ENCODE assay signal across 1 cellular context in the genomic region with DNA sequence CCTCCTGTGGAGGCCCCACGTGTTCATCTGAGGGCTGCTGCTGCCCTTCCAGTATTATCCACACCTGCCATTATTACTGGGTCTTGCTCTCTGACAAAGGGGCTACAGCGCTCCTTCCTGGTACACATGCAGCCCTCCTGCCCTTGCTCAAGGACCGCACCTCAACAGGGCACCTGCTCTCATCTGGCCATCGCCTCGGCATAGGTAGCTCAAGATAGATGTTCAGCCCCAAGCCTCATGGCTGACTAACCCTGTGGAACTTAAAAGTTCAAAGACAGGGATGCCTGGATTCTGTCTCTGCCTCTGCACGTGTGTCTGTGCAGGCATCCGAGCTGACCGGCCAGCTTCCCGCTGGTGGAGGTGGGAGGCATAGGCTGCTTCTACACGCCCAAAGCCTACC.
TF ChIP-seq lines count a peak whose summit lies in the region.

No MANE protein-coding gene starts in this region.

TF ChIP-seq in GM23338, 12 proteins besides CTCF, POLR2A, EP300 and RAD21 (continued from another document):
- TF ChIP-seq, protein P1, sequence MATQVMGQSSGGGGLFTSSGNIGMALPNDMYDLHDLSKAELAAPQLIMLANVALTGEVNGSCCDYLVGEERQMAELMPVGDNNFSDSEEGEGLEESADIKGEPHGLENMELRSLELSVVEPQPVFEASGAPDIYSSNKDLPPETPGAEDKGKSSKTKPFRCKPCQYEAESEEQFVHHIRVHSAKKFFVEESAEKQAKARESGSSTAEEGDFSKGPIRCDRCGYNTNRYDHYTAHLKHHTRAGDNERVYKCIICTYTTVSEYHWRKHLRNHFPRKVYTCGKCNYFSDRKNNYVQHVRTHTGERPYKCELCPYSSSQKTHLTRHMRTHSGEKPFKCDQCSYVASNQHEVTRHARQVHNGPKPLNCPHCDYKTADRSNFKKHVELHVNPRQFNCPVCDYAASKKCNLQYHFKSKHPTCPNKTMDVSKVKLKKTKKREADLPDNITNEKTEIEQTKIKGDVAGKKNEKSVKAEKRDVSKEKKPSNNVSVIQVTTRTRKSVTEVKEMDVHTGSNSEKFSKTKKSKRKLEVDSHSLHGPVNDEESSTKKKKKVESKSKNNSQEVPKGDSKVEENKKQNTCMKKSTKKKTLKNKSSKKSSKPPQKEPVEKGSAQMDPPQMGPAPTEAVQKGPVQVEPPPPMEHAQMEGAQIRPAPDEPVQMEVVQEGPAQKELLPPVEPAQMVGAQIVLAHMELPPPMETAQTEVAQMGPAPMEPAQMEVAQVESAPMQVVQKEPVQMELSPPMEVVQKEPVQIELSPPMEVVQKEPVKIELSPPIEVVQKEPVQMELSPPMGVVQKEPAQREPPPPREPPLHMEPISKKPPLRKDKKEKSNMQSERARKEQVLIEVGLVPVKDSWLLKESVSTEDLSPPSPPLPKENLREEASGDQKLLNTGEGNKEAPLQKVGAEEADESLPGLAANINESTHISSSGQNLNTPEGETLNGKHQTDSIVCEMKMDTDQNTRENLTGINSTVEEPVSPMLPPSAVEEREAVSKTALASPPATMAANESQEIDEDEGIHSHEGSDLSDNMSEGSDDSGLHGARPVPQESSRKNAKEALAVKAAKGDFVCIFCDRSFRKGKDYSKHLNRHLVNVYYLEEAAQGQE (IDR thresholded peaks at IDR 0.05; ENCODE audit: unreplicated experiment) = no peak
- TF ChIP-seq, protein P2, sequence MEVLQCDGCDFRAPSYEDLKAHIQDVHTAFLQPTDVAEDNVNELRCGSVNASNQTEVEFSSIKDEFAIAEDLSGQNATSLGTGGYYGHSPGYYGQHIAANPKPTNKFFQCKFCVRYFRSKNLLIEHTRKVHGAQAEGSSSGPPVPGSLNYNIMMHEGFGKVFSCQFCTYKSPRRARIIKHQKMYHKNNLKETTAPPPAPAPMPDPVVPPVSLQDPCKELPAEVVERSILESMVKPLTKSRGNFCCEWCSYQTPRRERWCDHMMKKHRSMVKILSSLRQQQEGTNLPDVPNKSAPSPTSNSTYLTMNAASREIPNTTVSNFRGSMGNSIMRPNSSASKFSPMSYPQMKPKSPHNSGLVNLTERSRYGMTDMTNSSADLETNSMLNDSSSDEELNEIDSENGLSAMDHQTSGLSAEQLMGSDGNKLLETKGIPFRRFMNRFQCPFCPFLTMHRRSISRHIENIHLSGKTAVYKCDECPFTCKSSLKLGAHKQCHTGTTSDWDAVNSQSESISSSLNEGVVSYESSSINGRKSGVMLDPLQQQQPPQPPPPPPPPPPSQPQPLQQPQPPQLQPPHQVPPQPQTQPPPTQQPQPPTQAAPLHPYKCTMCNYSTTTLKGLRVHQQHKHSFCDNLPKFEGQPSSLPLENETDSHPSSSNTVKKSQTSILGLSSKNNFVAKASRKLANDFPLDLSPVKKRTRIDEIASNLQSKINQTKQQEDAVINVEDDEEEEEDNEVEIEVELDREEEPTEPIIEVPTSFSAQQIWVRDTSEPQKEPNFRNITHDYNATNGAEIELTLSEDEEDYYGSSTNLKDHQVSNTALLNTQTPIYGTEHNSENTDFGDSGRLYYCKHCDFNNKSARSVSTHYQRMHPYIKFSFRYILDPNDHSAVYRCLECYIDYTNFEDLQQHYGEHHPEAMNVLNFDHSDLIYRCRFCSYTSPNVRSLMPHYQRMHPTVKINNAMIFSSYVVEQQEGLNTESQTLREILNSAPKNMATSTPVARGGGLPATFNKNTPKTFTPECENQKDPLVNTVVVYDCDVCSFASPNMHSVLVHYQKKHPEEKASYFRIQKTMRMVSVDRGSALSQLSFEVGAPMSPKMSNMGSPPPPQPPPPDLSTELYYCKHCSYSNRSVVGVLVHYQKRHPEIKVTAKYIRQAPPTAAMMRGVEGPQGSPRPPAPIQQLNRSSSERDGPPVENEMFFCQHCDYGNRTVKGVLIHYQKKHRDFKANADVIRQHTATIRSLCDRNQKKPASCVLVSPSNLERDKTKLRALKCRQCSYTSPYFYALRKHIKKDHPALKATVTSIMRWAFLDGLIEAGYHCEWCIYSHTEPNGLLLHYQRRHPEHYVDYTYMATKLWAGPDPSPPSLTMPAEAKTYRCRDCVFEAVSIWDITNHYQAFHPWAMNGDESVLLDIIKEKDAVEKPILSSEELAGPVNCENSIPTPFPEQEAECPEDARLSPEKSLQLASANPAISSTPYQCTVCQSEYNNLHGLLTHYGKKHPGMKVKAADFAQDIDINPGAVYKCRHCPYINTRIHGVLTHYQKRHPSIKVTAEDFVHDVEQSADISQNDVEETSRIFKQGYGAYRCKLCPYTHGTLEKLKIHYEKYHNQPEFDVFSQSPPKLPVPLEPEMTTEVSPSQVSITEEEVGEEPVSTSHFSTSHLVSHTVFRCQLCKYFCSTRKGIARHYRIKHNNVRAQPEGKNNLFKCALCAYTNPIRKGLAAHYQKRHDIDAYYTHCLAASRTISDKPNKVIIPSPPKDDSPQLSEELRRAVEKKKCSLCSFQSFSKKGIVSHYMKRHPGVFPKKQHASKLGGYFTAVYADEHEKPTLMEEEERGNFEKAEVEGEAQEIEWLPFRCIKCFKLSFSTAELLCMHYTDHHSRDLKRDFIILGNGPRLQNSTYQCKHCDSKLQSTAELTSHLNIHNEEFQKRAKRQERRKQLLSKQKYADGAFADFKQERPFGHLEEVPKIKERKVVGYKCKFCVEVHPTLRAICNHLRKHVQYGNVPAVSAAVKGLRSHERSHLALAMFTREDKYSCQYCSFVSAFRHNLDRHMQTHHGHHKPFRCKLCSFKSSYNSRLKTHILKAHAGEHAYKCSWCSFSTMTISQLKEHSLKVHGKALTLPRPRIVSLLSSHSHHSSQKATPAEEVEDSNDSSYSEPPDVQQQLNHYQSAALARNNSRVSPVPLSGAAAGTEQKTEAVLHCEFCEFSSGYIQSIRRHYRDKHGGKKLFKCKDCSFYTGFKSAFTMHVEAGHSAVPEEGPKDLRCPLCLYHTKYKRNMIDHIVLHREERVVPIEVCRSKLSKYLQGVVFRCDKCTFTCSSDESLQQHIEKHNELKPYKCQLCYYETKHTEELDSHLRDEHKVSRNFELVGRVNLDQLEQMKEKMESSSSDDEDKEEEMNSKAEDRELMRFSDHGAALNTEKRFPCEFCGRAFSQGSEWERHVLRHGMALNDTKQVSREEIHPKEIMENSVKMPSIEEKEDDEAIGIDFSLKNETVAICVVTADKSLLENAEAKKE (CRISPR knock-in tag; IDR thresholded peaks at IDR 0.05) = no peak
- no peak for TF ChIP-seq ZNF331 (CRISPR knock-in tag; IDR thresholded peaks at IDR 0.05; ENCODE audit: low read depth)
- TF ChIP-seq ZNF114 (CRISPR knock-in tag; IDR thresholded peaks at IDR 0.05) = no peak
- TF ChIP-seq, protein P3, sequence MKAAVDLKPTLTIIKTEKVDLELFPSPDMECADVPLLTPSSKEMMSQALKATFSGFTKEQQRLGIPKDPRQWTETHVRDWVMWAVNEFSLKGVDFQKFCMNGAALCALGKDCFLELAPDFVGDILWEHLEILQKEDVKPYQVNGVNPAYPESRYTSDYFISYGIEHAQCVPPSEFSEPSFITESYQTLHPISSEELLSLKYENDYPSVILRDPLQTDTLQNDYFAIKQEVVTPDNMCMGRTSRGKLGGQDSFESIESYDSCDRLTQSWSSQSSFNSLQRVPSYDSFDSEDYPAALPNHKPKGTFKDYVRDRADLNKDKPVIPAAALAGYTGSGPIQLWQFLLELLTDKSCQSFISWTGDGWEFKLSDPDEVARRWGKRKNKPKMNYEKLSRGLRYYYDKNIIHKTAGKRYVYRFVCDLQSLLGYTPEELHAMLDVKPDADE (IDR thresholded peaks at IDR 0.05) = no peak
